ENCODE assay signal across 19 cellular contexts in genomic region chr10:100568937-100569336, GRCh38.
"Had no signal": no experiment of that assay in that cellular context is flagged by ENCODE, and none has a peak within 500 bp of the region (broad histone marks: within the 10 kb centered on the region; RNA-seq: fewer than 3 reads in every experiment).

No MANE protein-coding gene starts in this region.

- H3K4me1 Mint-ChIP-seq: naive thymus-derived CD4-positive, alpha-beta T cell; stimulated activated memory B cell treated with anti-CD40 and anti-IgM and Interleukin-4, amounts not matched to agents 10 μg/mL and 1 μg/mL and 100 μg/mL, for 72 hours had no signal

- H3K9me3 ChIP-seq: esophagus squamous epithelium, gastroesophageal sphincter, psoas muscle, right lobe of liver, spleen, tibial artery, upper lobe of right lung, vagina had no signal

- H3K27me3 ChIP-seq: right lobe of liver, vagina had no signal

- H3K36me3 ChIP-seq: esophagus squamous epithelium, gastroesophageal sphincter, right lobe of liver, spleen, tibial artery, upper lobe of right lung, vagina had no signal

- DNase-seq: effector memory CD8-positive, alpha-beta T cell; esophagus squamous epithelium; foreskin fibroblast; kidney; left cardiac atrium; naive thymus-derived CD4-positive, alpha-beta T cell; nephron progenitor cell; psoas muscle; retina; right lobe of liver; spleen; stimulated activated CD4-positive, alpha-beta T cell treated with anti-CD3 and anti-CD28 coated beads, Interleukin-1b, Interleukin-23, amount 100 ng/mL, for 48 hours; stimulated activated CD4-positive, alpha-beta T cell treated with anti-CD3 and anti-CD28 coated beads, Interleukin-4, amount 100 ng/mL, for 24 hours; tibial artery; upper lobe of right lung had no signal

- H3K27ac ChIP-seq: esophagus squamous epithelium, gastroesophageal sphincter, psoas muscle, right lobe of liver, spleen, tibial artery, upper lobe of right lung, vagina had no signal

- H3K4me3 ChIP-seq: esophagus squamous epithelium, gastroesophageal sphincter, psoas muscle, right lobe of liver, tibial artery, upper lobe of right lung, vagina had no signal

- H3K27ac Mint-ChIP-seq: effector memory CD8-positive, alpha-beta T cell; naive thymus-derived CD4-positive, alpha-beta T cell; nephron progenitor cell; stimulated activated memory B cell treated with anti-CD40 and anti-IgM and Interleukin-4, amounts not matched to agents 10 μg/mL and 1 μg/mL and 100 μg/mL, for 72 hours; stimulated activated naive CD8-positive, alpha-beta T cell treated with anti-CD3 and anti-CD28 coated beads, Interleukin-15, Interleukin-2, amounts not matched to agents 100 ng/mL and 50 ng/mL, for 24 hours had no signal

- H3K4me1 ChIP-seq: esophagus squamous epithelium, gastroesophageal sphincter, psoas muscle, right lobe of liver, spleen, tibial artery, upper lobe of right lung, vagina had no signal

- H3K36me3 Mint-ChIP-seq: stimulated activated memory B cell treated with anti-CD40 and anti-IgM and Interleukin-4, amounts not matched to agents 10 μg/mL and 1 μg/mL and 100 μg/mL, for 72 hours had no signal

- ATAC-seq: gastroesophageal sphincter; left cardiac atrium; naive thymus-derived CD4-positive, alpha-beta T cell; psoas muscle; right lobe of liver; stimulated activated memory B cell treated with anti-CD40 and anti-IgM and Interleukin-4, amounts not matched to agents 10 μg/mL and 1 μg/mL and 100 μg/mL, for 72 hours; upper lobe of right lung had no signal

- H3K9me3 Mint-ChIP-seq: effector memory CD8-positive, alpha-beta T cell; nephron progenitor cell; stimulated activated memory B cell treated with anti-CD40 and anti-IgM and Interleukin-4, amounts not matched to agents 10 μg/mL and 1 μg/mL and 100 μg/mL, for 72 hours; stimulated activated naive CD8-positive, alpha-beta T cell treated with anti-CD3 and anti-CD28 coated beads, Interleukin-15, Interleukin-2, amounts not matched to agents 100 ng/mL and 50 ng/mL, for 24 hours had no signal

- H3K4me3 Mint-ChIP-seq: effector memory CD8-positive, alpha-beta T cell; naive thymus-derived CD4-positive, alpha-beta T cell; nephron progenitor cell; stimulated activated memory B cell treated with anti-CD40 and anti-IgM and Interleukin-4, amounts not matched to agents 10 μg/mL and 1 μg/mL and 100 μg/mL, for 72 hours; stimulated activated naive CD8-positive, alpha-beta T cell treated with anti-CD3 and anti-CD28 coated beads, Interleukin-15, Interleukin-2, amounts not matched to agents 100 ng/mL and 50 ng/mL, for 24 hours had no signal
